In genomic region chr2:226775032-226775509, GRCh38 we compare ENCODE assay signal across 27 cellular contexts.
"Had no signal": no experiment of that assay in that cellular context is flagged by ENCODE, and none has a peak within 500 bp of the region (broad histone marks: within the 10 kb centered on the region; RNA-seq: fewer than 3 reads in every experiment).

No MANE protein-coding gene starts in this region.

- H3K27me3 Mint-ChIP-seq: activated CD4-positive, alpha-beta T cell treated with anti-CD3 and anti-CD28 coated beads, Interleukin-2, amount 10 ng/mL, durations not matched to agents 24 days and 14 days; activated T-cell treated with anti-CD3 and anti-CD28 coated beads, Interleukin-2, amount 50 U/mL, for 24 hours had no signal

- FAIRE-seq: astrocyte, TTC549 had no signal

- H3K27ac ChIP-seq: adrenal gland, body of pancreas, breast epithelium, SJCRH30, SK-N-MC had no signal

- H3K4me3 ChIP-seq: adrenal gland, body of pancreas, breast epithelium, MG63, SJCRH30, SK-N-MC had no signal

- H3K9me3 ChIP-seq: body of pancreas had no signal

- DNase-seq: activated CD4-positive, alpha-beta T cell treated with anti-CD3 and anti-CD28 coated beads, Interleukin-2, amount 10 ng/mL, durations not matched to agents 24 days and 14 days; activated CD4-positive, alpha-beta T cell treated with anti-CD3 and anti-CD28 coated beads, Interleukin-2, amount 50 U/mL, for 48 hours; activated CD8-positive, alpha-beta T cell treated with anti-CD3 and anti-CD28 coated beads, Interleukin-2, amount 10 ng/mL, durations not matched to agents 7 days and 5 days; activated gamma-delta T cell treated with Interleukin-2 at 50 U/mL for 16 hours; activated naive CD4-positive, alpha-beta T cell treated with anti-CD3 and anti-CD28 coated beads for 36 hours; activated T-cell treated with anti-CD3 and anti-CD28 coated beads, Interleukin-2, amount 50 U/mL, for 24 hours; adrenal gland; body of pancreas; Kasumi-1; MG63; MV-4-11; NCI-H1092; NCI-H1436 treated with DMSO at 0.1 percent for 48 hours; NCI-H1694 treated with DMSO at 0.1 percent for 48 hours; NCI-H2029; NCI-H345; NCI-H524 treated with DMSO at 0.1 percent for 48 hours; NK-92 treated with Interleukin-12 subunit alpha and Interleukin-12 subunit beta, amount 100 ng/mL, for 24 hours; SHP77; SJCRH30 had no signal

- H3K27me3 ChIP-seq: adrenal gland, body of pancreas, breast epithelium, MG63, SJCRH30 had no signal

- H3K4me3 Mint-ChIP-seq: activated CD4-positive, alpha-beta T cell treated with anti-CD3 and anti-CD28 coated beads, Interleukin-2, amount 10 ng/mL, durations not matched to agents 24 days and 14 days; activated CD8-positive, alpha-beta T cell treated with anti-CD3 and anti-CD28 coated beads, Interleukin-2, amount 10 ng/mL, durations not matched to agents 7 days and 5 days; activated naive CD4-positive, alpha-beta T cell treated with anti-CD3 and anti-CD28 coated beads for 36 hours; activated T-cell treated with anti-CD3 and anti-CD28 coated beads, Interleukin-2, amount 50 U/mL, for 24 hours had no signal

- H3K36me3 ChIP-seq: adrenal gland had no signal

- ATAC-seq: activated CD8-positive, alpha-beta T cell treated with anti-CD3 and anti-CD28 coated beads, Interleukin-2, amount 10 ng/mL, durations not matched to agents 7 days and 5 days; activated naive CD4-positive, alpha-beta T cell treated with anti-CD3 and anti-CD28 coated beads, Interleukin-2, amount 50 U/mL, for 72 hours; body of pancreas; Panc1 had no signal

- H3K27ac Mint-ChIP-seq: activated CD4-positive, alpha-beta T cell treated with anti-CD3 and anti-CD28 coated beads, Interleukin-2, amount 10 ng/mL, durations not matched to agents 24 days and 14 days; activated CD8-positive, alpha-beta T cell treated with anti-CD3 and anti-CD28 coated beads, Interleukin-2, amount 10 ng/mL, durations not matched to agents 7 days and 5 days; activated naive CD4-positive, alpha-beta T cell treated with anti-CD3 and anti-CD28 coated beads for 36 hours; activated naive CD4-positive, alpha-beta T cell treated with anti-CD3 and anti-CD28 coated beads, Interleukin-2, amount 50 U/mL, for 72 hours; activated T-cell treated with anti-CD3 and anti-CD28 coated beads, Interleukin-2, amount 50 U/mL, for 24 hours; activated T-helper 2 cell treated with anti-CD3 and anti-CD28 coated beads, Interferon-gamma antibody, Interleukin-2, Interleukin-4, amounts not matched to agents 10 μg/mL and 5 μg/mL and 100 μg/mL, durations not matched to agents 14 hours and 24 hours and 36 hours had no signal
